8 cellular contexts compared by ENCODE assay signal in the genomic region with DNA sequence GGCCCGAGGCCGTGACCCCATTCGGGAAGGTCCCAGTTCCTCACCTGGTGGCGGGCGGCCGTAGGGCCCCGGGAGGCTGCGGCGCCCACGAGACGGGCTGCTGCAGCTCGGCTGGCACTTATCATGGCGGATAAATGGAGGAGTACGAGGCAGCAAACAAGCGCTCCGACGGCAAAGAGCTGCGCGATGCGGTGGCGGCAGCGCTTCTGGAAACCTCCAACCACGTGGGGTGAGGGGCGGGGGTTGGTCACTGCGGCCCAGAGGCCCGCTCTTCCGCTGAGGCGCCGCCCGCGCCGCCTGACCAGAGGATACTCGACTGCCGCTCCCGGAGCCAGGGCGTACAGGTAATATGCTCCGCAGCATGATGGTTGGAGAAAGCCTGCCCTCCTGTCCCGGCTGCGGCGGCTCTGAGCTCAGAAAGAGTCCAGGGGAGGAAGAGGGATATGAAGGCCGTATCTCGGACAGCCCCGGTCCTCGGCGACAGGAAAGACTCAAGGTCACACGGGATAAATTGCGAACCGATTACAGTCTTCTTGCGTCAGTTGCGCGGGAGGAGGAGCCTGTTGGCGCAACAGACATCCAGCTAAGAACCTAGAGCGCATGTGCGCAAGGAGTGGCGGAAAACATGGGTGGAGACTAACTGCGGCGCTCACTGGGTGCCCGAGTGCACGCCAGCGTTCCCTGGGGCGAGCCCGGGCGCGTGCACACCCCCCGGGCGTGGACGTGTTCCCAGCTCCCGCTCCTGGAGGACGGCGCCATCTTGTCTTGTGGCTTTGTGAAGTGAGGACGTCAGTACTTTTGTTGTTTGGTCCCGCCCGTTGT. TPM values are rescaled to one million over a fixed set of nuclear protein-coding genes. Genes with fewer than 3 reads are reported as not detected.
A peak's percentile ranks its signal among the peaks of the same experiment; 100 is the strongest.
DNase-seq lines count a peak whose midpoint lies in the region; ATAC-seq and TF ChIP-seq lines count a peak whose summit lies in the region.

Gene HSPA9, minus strand, starts transcription at position 208 of the 822 bp plus-strand sequence. Its CDS starts 83 bp downstream, at position 125.

- peak; percentile 79 for ATAC-seq in GM21717 (IDR thresholded peaks at IDR 0.05; ENCODE audit: unreplicated experiment)

- peaks cover 54% of the 10 kb centered on the region for H3K36me3 Mint-ChIP-seq in activated T-cell treated with anti-CD3 and anti-CD28 coated beads, Interleukin-2, amount 50 U/mL, for 24 hours (ENCODE audit: low read depth)

- in situ Hi-C loops in KBM-7 (cut with MboI; ENCODE audit: low pct_unique_long_range_greater_than_20kb, low sequenced_read_pairs), result no loop called here

- no peaks in the 10 kb centered on the region for H3K27me3 Mint-ChIP-seq in activated T-cell treated with anti-CD3 and anti-CD28 coated beads, Interleukin-2, amount 50 U/mL, for 24 hours

- TF ChIP-seq CTCF in epithelial cell of proximal tubule (conservative IDR thresholded peaks at IDR 0.05; ENCODE audit: low read depth, low read length), result no peak

- H3K4me3 Mint-ChIP-seq in activated T-cell treated with anti-CD3 and anti-CD28 coated beads, Interleukin-2, amount 50 U/mL, for 24 hours, result peak within 1 kb of the TSS; percentile 99

- H3K9me3 Mint-ChIP-seq in activated T-cell treated with anti-CD3 and anti-CD28 coated beads, Interleukin-2, amount 50 U/mL, for 24 hours, result peaks cover 3% of the 10 kb centered on the region

- peak; percentile 78 for DNase-seq in DMS153 treated with DMSO at 0.1 percent for 48 hours (lab: John Stamatoyannopoulos, UW; ENCODE audit: unreplicated experiment)
- peak; percentile 99 for DNase-seq in KBM-7
- peak; percentile 97 for DNase-seq in activated T-cell treated with anti-CD3 and anti-CD28 coated beads, Interleukin-2, amount 50 U/mL, for 24 hours
- DNase-seq in epithelial cell of proximal tubule (ENCODE audit: low read depth), result peak; percentile 96
- peak; percentile 99 for DNase-seq in mucosa of gallbladder (ENCODE audit: low spot score)
- DNase-seq in stimulated activated CD8-positive, alpha-beta memory T cell treated with anti-CD3 and anti-CD28 coated beads, Interleukin-4, amount 100 ng/mL, for 4 hours (ENCODE audit: low read depth in 2 of 2, low spot score in 1 of 2), result peak; percentile 91 to 96

- H3K27ac Mint-ChIP-seq in activated T-cell treated with anti-CD3 and anti-CD28 coated beads, Interleukin-2, amount 50 U/mL, for 24 hours, result peak within 1 kb of the TSS; percentile 100

- H3K4me1 Mint-ChIP-seq in activated T-cell treated with anti-CD3 and anti-CD28 coated beads, Interleukin-2, amount 50 U/mL, for 24 hours (ENCODE audit: low read depth), result peaks cover 36% of the 10 kb centered on the region

- peak within 1 kb of the TSS; percentile 84 for H3K4me3 ChIP-seq in epithelial cell of proximal tubule (ENCODE audit: low read depth, low read length)

TF ChIP-seq in PFSK-1, 5 proteins besides CTCF, POLR2A, EP300 and RAD21:
- TF ChIP-seq POLR2AphosphoS5 (IDR thresholded peaks at IDR 0.05; ENCODE audit: low read depth, low read length), result peak; percentile 79
- TF ChIP-seq SIN3A (IDR thresholded peaks at IDR 0.05; ENCODE audit: borderline replicate concordance, insufficient read depth, low read length), result peak; percentile 90
- TF ChIP-seq TAF1 (IDR thresholded peaks at IDR 0.05; ENCODE audit: borderline replicate concordance, insufficient read depth, low read length), result peak; percentile 84
- TF ChIP-seq FOXP2 (optimal IDR thresholded peaks at IDR 0.05; ENCODE audit: borderline replicate concordance, extremely low read depth, extremely low read length, insufficient read depth), result peak; percentile 87
- TF ChIP-seq REST (IDR thresholded peaks at IDR 0.05; ENCODE audit: insufficient read depth in 1 of 2, low read depth in 2 of 2, low read length in 2 of 2), result 0 out of 4 replicates have a peak, but pooled peaks have one; percentile 39 to 44

RNA-seq across cellular contexts. Expression of gene HSPA9, which starts in this region (rescaled TPM):
- polyA plus RNA-seq in PFSK-1 (2012; ENCODE audit: insufficient read length, low read depth), result 1,085 TPM
- total RNA-seq in epithelial cell of proximal tubule (174 and 403 TPM in 2 replicates), mucosa of gallbladder (170 TPM)

Comparison
In these comparisons a context has a peak if more than half of its experiments do, and no peak if none do; other contexts are left out.
1. Peak in every context shown above with its lines: DNase-seq, ATAC-seq and H3K4me3 ChIP-seq.